Comparison of ENCODE assay signal across 26 cellular contexts in genomic region chr10:62654966-62655336, GRCh38.
A peak's percentile ranks its signal among the peaks of the same experiment; 100 is the strongest.
DNase-seq lines count a peak whose midpoint lies in the region; ATAC-seq and TF ChIP-seq lines count a peak whose summit lies in the region.
"Had no signal": no experiment of that assay in that cellular context is flagged by ENCODE, and none has a peak within 500 bp of the region (broad histone marks: within the 10 kb centered on the region; RNA-seq: fewer than 3 reads in every experiment).

No MANE protein-coding gene starts in this region.

- peaks cover 78% of the 10 kb centered on the region for H3K9me3 ChIP-seq in BLaER1
- peaks cover 23% of the 10 kb centered on the region; the same call in 1 of the 2 replicates for H3K9me3 ChIP-seq in OCI-LY7 (ENCODE audit: low read length)
- H3K9me3 ChIP-seq: A549, Peyer's patch had no signal

- H3K9me2 ChIP-seq in OCI-LY7 (ENCODE audit: insufficient read depth, low read length), result no peaks in the 10 kb centered on the region

- H3K4me1 ChIP-seq in BLaER1, result peaks cover 59% of the 10 kb centered on the region
- peaks cover 60% of the 10 kb centered on the region for H3K4me1 ChIP-seq in OCI-LY7 (ENCODE audit: insufficient read depth, low read length, poor library complexity, severe bottlenecking)
- H3K4me1 ChIP-seq: A549, Peyer's patch had no signal

- DNase-seq in OCI-LY7 (ENCODE audit: low spot score) (no peak), HuH-7.5 (ENCODE audit: low spot score) (no peak)
- DNase-seq in activated T-cell treated with anti-CD3 and anti-CD28 coated beads, Interleukin-2, amount 50 U/mL, for 1 hour, result no peak
- DNase-seq: AML-193; CD8-positive, alpha-beta memory T cell; DMS 273 treated with DMSO at 0.1 percent for 48 hours; DMS79; GF-D8; GOT3; HCEC 1CT; NCI-H1048; NCI-H1417 treated with DMSO at 0.1 percent for 48 hours; NCI-H1694 treated with DMSO at 0.1 percent for 48 hours; NCI-H2081; NCI-H2227 treated with DMSO at 0.1 percent for 48 hours; NCI-H526 treated with DMSO at 0.1 percent for 48 hours; Peyer's patch; SHP77 treated with DMSO at 0.1 percent for 48 hours had no signal

- peaks cover 55% of the 10 kb centered on the region for H3K4me1 Mint-ChIP-seq in stimulated activated memory B cell treated with anti-CD40 and anti-IgM and Interleukin-4, amounts not matched to agents 10 μg/mL and 1 μg/mL and 100 μg/mL, for 72 hours

- peak overlapping the region; percentile 10; the same call in 1 of the 2 replicates for H3K4me3 ChIP-seq in BLaER1
- H3K4me3 ChIP-seq in GM08714 (ENCODE audit: low read length), result peak overlapping the region; percentile 47; the same call in 1 of the 2 replicates
- no peak overlapping the region for H3K4me3 ChIP-seq in OCI-LY7 (ENCODE audit: low read depth, low read length, poor library complexity, severe bottlenecking)
- H3K4me3 ChIP-seq: A549, Peyer's patch had no signal

- no peaks in the 10 kb centered on the region for H3K9me3 Mint-ChIP-seq in stimulated activated memory B cell treated with anti-CD40 and anti-IgM and Interleukin-4, amounts not matched to agents 10 μg/mL and 1 μg/mL and 100 μg/mL, for 72 hours
- H3K9me3 Mint-ChIP-seq: CD8-positive, alpha-beta memory T cell had no signal

- no TSS peak for BruUV-seq in OCI-LY7 (replicated peaks; lab: Mats Ljungman, UMichigan)

- H3K9ac ChIP-seq in BLaER1, result no peak overlapping the region
- H3K9ac ChIP-seq: KMS-11 had no signal

- ATAC-seq in stimulated activated memory B cell treated with anti-CD40 and anti-IgM and Interleukin-4, amounts not matched to agents 10 μg/mL and 1 μg/mL and 100 μg/mL, for 72 hours, result no peak
- ATAC-seq in GM21786 (IDR thresholded peaks at IDR 0.05; ENCODE audit: unreplicated experiment), result no peak
- ATAC-seq: A549 had no signal

- intact Hi-C loops in OCI-LY7 (cut with micrococcal nuclease; ENCODE audit: unreplicated experiment), result loop anchor here (5.0 kb wide), 1 partner anchor 128 kb away; no protein-coding TSS in a partner anchor

- POLR2A ChIA-PET in OCI-LY7 (lab: Charles Lee), result interaction anchor here (0.7 to 1.7 kb wide), 10 partner anchors 8 to 150 kb away, joined by 3 to 5 read pairs (median 4); partner anchors contain the start of gene ADO

- H2AFZ ChIP-seq in OCI-LY7 (ENCODE audit: low read length), result peak overlapping the region; percentile 20; the same call in 1 of the 2 replicates

- H3K27ac ChIP-seq in BLaER1, result no peak overlapping the region
- H3K27ac ChIP-seq in OCI-LY7 (ENCODE audit: low read depth, low read length, poor library complexity, severe bottlenecking), result peak overlapping the region; percentile 96
- H3K27ac ChIP-seq: A549, C4-2B, KMS-11, Peyer's patch had no signal

- TF ChIP-seq CTCF in OCI-LY7 (conservative IDR thresholded peaks at IDR 0.05; ENCODE audit: low read length), result no peak

- H3K4me3 Mint-ChIP-seq in stimulated activated memory B cell treated with anti-CD40 and anti-IgM and Interleukin-4, amounts not matched to agents 10 μg/mL and 1 μg/mL and 100 μg/mL, for 72 hours, result peak overlapping the region; percentile 22
- H3K4me3 Mint-ChIP-seq: CD8-positive, alpha-beta memory T cell had no signal

- no peaks in the 10 kb centered on the region for H3K27me3 ChIP-seq in BLaER1
- H3K27me3 ChIP-seq: Peyer's patch had no signal

- CTCF ChIA-PET in OCI-LY7 (lab: Charles Lee; ENCODE audit: unreplicated experiment), result interaction anchor here (1.3 kb wide), 1 partner anchor 163 kb away, joined by 7 read pairs; no protein-coding TSS in a partner anchor

- H4K20me1 ChIP-seq in BLaER1 (no peaks in the 10 kb centered on the region), OCI-LY7 (ENCODE audit: insufficient read depth, low read length) (no peaks in the 10 kb centered on the region)

- H3K27me3 Mint-ChIP-seq in stimulated activated memory B cell treated with anti-CD40 and anti-IgM and Interleukin-4, amounts not matched to agents 10 μg/mL and 1 μg/mL and 100 μg/mL, for 72 hours, result no peaks in the 10 kb centered on the region

- H3K36me3 Mint-ChIP-seq in stimulated activated memory B cell treated with anti-CD40 and anti-IgM and Interleukin-4, amounts not matched to agents 10 μg/mL and 1 μg/mL and 100 μg/mL, for 72 hours, result no peaks in the 10 kb centered on the region
- H3K36me3 Mint-ChIP-seq: CD8-positive, alpha-beta memory T cell had no signal

- H3K4me2 ChIP-seq in BLaER1, result peak overlapping the region; percentile 33; the same call in 1 of the 2 replicates
- peak overlapping the region; percentile 71; the same call in 1 of the 2 replicates for H3K4me2 ChIP-seq in OCI-LY7 (ENCODE audit: low read length)
- H3K4me2 ChIP-seq: A549, KMS-11 had no signal

- H3K36me3 ChIP-seq in BLaER1 (peaks cover 8% of the 10 kb centered on the region; the same call in 1 of the 2 replicates), OCI-LY7 (ENCODE audit: insufficient read depth, low read length) (peaks cover 11% of the 10 kb centered on the region)
- H3K36me3 ChIP-seq: Peyer's patch had no signal

- H3K79me2 ChIP-seq in OCI-LY7 (ENCODE audit: insufficient read depth, low read depth, low read length), result no peaks in the 10 kb centered on the region

- H3K27ac Mint-ChIP-seq in stimulated activated memory B cell treated with anti-CD40 and anti-IgM and Interleukin-4, amounts not matched to agents 10 μg/mL and 1 μg/mL and 100 μg/mL, for 72 hours, result peak overlapping the region; percentile 78
- H3K27ac Mint-ChIP-seq: CD8-positive, alpha-beta memory T cell; IgD-negative memory B cell had no signal
